Comparison of ENCODE assay signal across 8 cellular contexts in the genomic region with DNA sequence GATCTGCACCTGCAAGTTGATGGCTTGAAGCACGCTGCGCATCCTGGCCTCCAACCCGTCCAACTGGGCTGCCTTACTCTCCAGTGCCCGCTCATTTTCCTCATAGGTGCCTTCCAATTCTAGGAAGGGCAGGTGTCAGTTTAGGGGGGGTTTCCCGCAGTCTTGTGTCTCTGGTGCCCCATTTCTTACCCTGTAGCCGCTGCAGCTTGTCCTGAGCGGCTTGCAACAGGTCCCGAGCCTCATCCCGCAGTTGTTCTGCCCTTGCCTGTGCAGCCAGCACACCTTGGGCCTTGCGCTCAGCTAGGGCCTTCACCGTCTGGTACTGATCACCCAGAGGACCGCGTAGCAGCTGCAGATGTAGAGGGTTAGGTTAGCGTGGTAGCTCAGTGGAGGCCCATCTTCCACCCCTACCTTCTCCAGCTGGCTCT. TPM values are rescaled to one million over a fixed set of nuclear protein-coding genes. Genes with fewer than 3 reads are reported as not detected.
DNase-seq lines count a peak whose midpoint lies in the region; ATAC-seq and TF ChIP-seq lines count a peak whose summit lies in the region.

No MANE protein-coding gene starts in this region.

- H3K9me3 ChIP-seq in AG04450 (ENCODE audit: control insufficient read depth, insufficient read depth, low read length) (no peaks in the 10 kb centered on the region; the same call in 1 of the 2 replicates), KOPT-K1 (ENCODE audit: insufficient read depth, low read length, poor library complexity, severe bottlenecking) (no peaks in the 10 kb centered on the region)

- H3K4me1 Mint-ChIP-seq in chondrocyte (ENCODE audit: low read depth) (peaks cover 6% of the 10 kb centered on the region), nephron progenitor cell (peaks cover 13% of the 10 kb centered on the region)

- H3K9me3 Mint-ChIP-seq in chondrocyte (ENCODE audit: low read depth) (no peaks in the 10 kb centered on the region), nephron progenitor cell (no peaks in the 10 kb centered on the region)

- POLR2A ChIA-PET in AG04450 (lab: Yijun Ruan, JAX), result interaction anchor here (0.9 to 2.2 kb wide), 5 partner anchors 11 to 99 kb away, joined by 6 to 29 read pairs (median 8); partner anchors contain the start of genes IMPDH2, LAMB2, NDUFAF3 and QRICH1

- peak overlapping the region; percentile 29; the same call in 1 of the 2 replicates for H3K4me3 ChIP-seq in AG04450 (ENCODE audit: low read depth, low read length)

- peak overlapping the region; percentile 91 for H3K27ac ChIP-seq in AG04450 (ENCODE audit: low read depth, low read length)
- H3K27ac ChIP-seq in KOPT-K1 (ENCODE audit: low read depth, low read length, poor library complexity, severe bottlenecking), result peak overlapping the region; percentile 82

- H3K27me3 ChIP-seq in AG04450 (ENCODE audit: control insufficient read depth, insufficient read depth, low read length), result no peaks in the 10 kb centered on the region

- H3K27me3 Mint-ChIP-seq in chondrocyte (ENCODE audit: low read depth) (no peaks in the 10 kb centered on the region), nephron progenitor cell (ENCODE audit: low read depth, poor library complexity) (no peaks in the 10 kb centered on the region)

- TF ChIP-seq CTCF in AG04450 (IDR thresholded peaks at IDR 0.05; ENCODE audit: low read depth, low read length) (no peak), chondrocyte (IDR thresholded peaks at IDR 0.05) (no peak), nephron progenitor cell (IDR thresholded peaks at IDR 0.05) (no peak), GM10266 (IDR thresholded peaks at IDR 0.05; ENCODE audit: control insufficient read depth, insufficient read depth, low read depth, missing control alignments) (no peak)

- DNase-seq in AG04450 (ENCODE audit: low read depth, low spot score) (no peak), chondrocyte (ENCODE audit: low spot score) (no peak), nephron progenitor cell (no peak), GM10266 (ENCODE audit: extremely low spot score) (no peak), NCI-H510A treated with DMSO at 0.1 percent for 48 hours (lab: John Stamatoyannopoulos, UW) (no peak)
- DNase-seq in effector CD4-positive, alpha-beta T cell, result no peak

- CTCF ChIA-PET in AG04450 (lab: Charles Lee), result no interaction called here

- peak overlapping the region; percentile 70 for H3K4me3 Mint-ChIP-seq in chondrocyte (ENCODE audit: unreplicated experiment)
- peak overlapping the region; percentile 92 for H3K4me3 Mint-ChIP-seq in nephron progenitor cell

- ATAC-seq in GM19463 (IDR thresholded peaks at IDR 0.05; ENCODE audit: unreplicated experiment), result no peak

- H3K27ac Mint-ChIP-seq in chondrocyte (ENCODE audit: unreplicated experiment), result peak overlapping the region; percentile 54
- H3K27ac Mint-ChIP-seq in nephron progenitor cell, result peak overlapping the region; percentile 84

- H3K36me3 Mint-ChIP-seq in chondrocyte (ENCODE audit: low read depth) (peaks cover 31% of the 10 kb centered on the region), nephron progenitor cell (ENCODE audit: low read depth) (peaks cover 27% of the 10 kb centered on the region)

- peaks cover 30% of the 10 kb centered on the region for H3K36me3 ChIP-seq in KOPT-K1 (ENCODE audit: insufficient read depth, low read length)

RNA-seq across cellular contexts. Expression of gene USP19, which starts 0.6 kb away (rescaled TPM):
- 33.3 and 37.7 TPM in 2 replicates for polyA plus RNA-seq in AG04450 (2011; rRNA removed)
- 93.3 and 135 TPM in 2 replicates for polyA minus RNA-seq in AG04450 (2011; rRNA and poly(A)+ RNA removed)
- total RNA-seq in chondrocyte, result 34.2 to 43.4 TPM (median 35.6 TPM) in 3 replicates

RNA-seq across cellular contexts. Expression of gene LAMB2, which starts 11.6 kb away (rescaled TPM):
- polyA plus RNA-seq in AG04450 (2011; rRNA removed), result 470 and 674 TPM in 2 replicates
- polyA minus RNA-seq in AG04450 (2011; rRNA and poly(A)+ RNA removed), result 513 and 748 TPM in 2 replicates
- 824 to 1,096 TPM (median 1,075 TPM) in 3 replicates for total RNA-seq in chondrocyte

RNA-seq across cellular contexts. Expression of gene QARS1, which starts 16.7 kb away (rescaled TPM):
- 209 and 305 TPM in 2 replicates for polyA plus RNA-seq in AG04450 (2011; rRNA removed)
- polyA minus RNA-seq in AG04450 (2011; rRNA and poly(A)+ RNA removed), result 216 and 375 TPM in 2 replicates
- 144 to 225 TPM (median 177 TPM) in 3 replicates for total RNA-seq in chondrocyte

RNA-seq across cellular contexts. Expression of gene QRICH1, which starts 27.4 kb away (rescaled TPM):
- polyA plus RNA-seq in AG04450 (2011; rRNA removed), result 68.6 and 69.7 TPM in 2 replicates
- 144 and 177 TPM in 2 replicates for polyA minus RNA-seq in AG04450 (2011; rRNA and poly(A)+ RNA removed)
- 77.5 to 89.5 TPM (median 79.3 TPM) in 3 replicates for total RNA-seq in chondrocyte

RNA-seq across cellular contexts. Expression of gene CCDC71, which starts 44.9 kb away (rescaled TPM):
- polyA plus RNA-seq in AG04450 (2011; rRNA removed), result 19.6 and 27.7 TPM in 2 replicates
- polyA minus RNA-seq in AG04450 (2011; rRNA and poly(A)+ RNA removed), result 34.9 and 53.3 TPM in 2 replicates
- total RNA-seq in chondrocyte, result 18.1 to 19.4 TPM (median 18.7 TPM) in 3 replicates
